In the genomic region with DNA sequence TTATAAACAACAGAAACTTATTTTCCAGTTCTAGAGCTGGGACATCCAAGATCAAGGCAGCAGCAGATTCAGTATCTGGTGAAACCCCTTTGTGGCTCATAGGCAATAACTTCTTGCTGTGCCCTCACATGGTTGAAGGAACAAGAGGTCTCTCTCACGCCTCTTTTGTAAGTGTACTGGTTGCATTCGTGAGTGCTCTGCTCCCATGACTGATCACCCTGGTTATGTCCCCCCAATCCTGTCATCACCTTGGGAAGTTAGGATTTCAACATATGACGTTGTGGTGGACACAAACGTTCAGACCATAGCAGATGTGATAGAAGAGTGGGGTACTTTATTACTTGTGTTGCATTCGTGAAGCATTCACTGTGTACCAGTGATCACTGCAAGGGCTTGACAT, we compare ENCODE assay signal across 17 cellular contexts.
"Had no signal": no experiment of that assay in that cellular context is flagged by ENCODE, and none has a peak within 500 bp of the region (broad histone marks: within the 10 kb centered on the region; RNA-seq: fewer than 3 reads in every experiment).

No MANE protein-coding gene starts in this region.

- DNase-seq: activated B cell treated with CpG ODN at 0.5 μM for 24 hours; activated CD4-positive, alpha-beta T cell treated with anti-CD3 and anti-CD28 coated beads, Interleukin-2, amount 50 U/mL, for 1 hour; activated CD8-positive, alpha-beta memory T cell treated with anti-CD3 and anti-CD28 coated beads, Interleukin-2, amount 50 U/mL, for 4 hours; activated effector memory CD4-positive, alpha-beta T cell treated with Interleukin-2 at 50 U/mL for 16 hours; activated naive CD4-positive, alpha-beta T cell treated with anti-CD3 and anti-CD28 coated beads, Interleukin-2, amount 50 U/mL, for 16 hours; activated T-cell treated with anti-CD3 and anti-CD28 coated beads, Interleukin-2, amount 50 U/mL, for 48 hours; cerebellar nuclear complex; effector CD4-positive, alpha-beta T cell; left cardiac atrium; nucleus accumbens; stimulated activated CD4-positive, alpha-beta T cell treated with anti-CD3 and anti-CD28 coated beads, Interleukin-2, amount 100 ng/mL, for 24 hours; T-cell; T-helper 9 cell; transverse colon had no signal

- H2AFZ ChIP-seq: hepatocyte had no signal

- H3K27ac ChIP-seq: hepatocyte, vagina had no signal

- H3K4me3 ChIP-seq: breast epithelium, hepatocyte, transverse colon, vagina had no signal

- H3K36me3 ChIP-seq: breast epithelium, transverse colon, vagina had no signal

- H3K79me2 ChIP-seq: hepatocyte had no signal

- H3K27me3 ChIP-seq: breast epithelium, hepatocyte, transverse colon, vagina had no signal

- ATAC-seq: left cardiac atrium, T-cell had no signal

- H3K4me1 ChIP-seq: breast epithelium, transverse colon, vagina had no signal

- H3K9me3 ChIP-seq: breast epithelium, transverse colon, vagina had no signal

- H3K4me2 ChIP-seq: hepatocyte had no signal
